Comparison of ENCODE assay signal across 24 cellular contexts in genomic region chr20:47653892-47654291, GRCh38.
DNase-seq lines count a peak whose midpoint lies in the region; ATAC-seq and TF ChIP-seq lines count a peak whose summit lies in the region.
"Had no signal": no experiment of that assay in that cellular context is flagged by ENCODE, and none has a peak within 500 bp of the region (broad histone marks: within the 10 kb centered on the region; RNA-seq: fewer than 3 reads in every experiment).

No MANE protein-coding gene starts in this region.

- H3K36me3 Mint-ChIP-seq in activated naive CD8-positive, alpha-beta T cell: peaks cover 5% of the 10 kb centered on the region
- peaks cover 15% of the 10 kb centered on the region for H3K36me3 Mint-ChIP-seq in activated naive CD8-positive, alpha-beta T cell treated with anti-CD3 and anti-CD28 coated beads for 36 hours
- H3K36me3 Mint-ChIP-seq in IgD-negative memory B cell (peaks cover 3% of the 10 kb centered on the region), glutamatergic neuron (ENCODE audit: unreplicated experiment) (no peaks in the 10 kb centered on the region)

- TF ChIP-seq CTCF in glutamatergic neuron (IDR thresholded peaks at IDR 0.05; ENCODE audit: partially characterized antibody, unreplicated experiment): no peak

- ATAC-seq in GM18502 (IDR thresholded peaks at IDR 0.05; ENCODE audit: poor library complexity, unreplicated experiment): no peak
- ATAC-seq: GM12878, PC-3 had no signal

- H3K27me3 Mint-ChIP-seq in activated naive CD8-positive, alpha-beta T cell: no peaks in the 10 kb centered on the region
- no peaks in the 10 kb centered on the region for H3K27me3 Mint-ChIP-seq in activated naive CD8-positive, alpha-beta T cell treated with anti-CD3 and anti-CD28 coated beads for 36 hours
- H3K27me3 Mint-ChIP-seq in IgD-negative memory B cell: no peaks in the 10 kb centered on the region
- peaks cover 4% of the 10 kb centered on the region for H3K27me3 Mint-ChIP-seq in glutamatergic neuron (ENCODE audit: unreplicated experiment)
- H3K27me3 Mint-ChIP-seq: B cell had no signal

- H3K4me3 Mint-ChIP-seq in activated naive CD8-positive, alpha-beta T cell: no peak overlapping the region
- H3K4me3 Mint-ChIP-seq in activated naive CD8-positive, alpha-beta T cell treated with anti-CD3 and anti-CD28 coated beads for 36 hours: no peak overlapping the region
- H3K4me3 Mint-ChIP-seq in IgD-negative memory B cell (no peak overlapping the region), glutamatergic neuron (ENCODE audit: unreplicated experiment) (peak overlapping the region; percentile 65)
- H3K4me3 Mint-ChIP-seq: B cell had no signal

- no peak for DNase-seq in activated naive CD8-positive, alpha-beta T cell treated with anti-CD3 and anti-CD28 coated beads for 36 hours
- DNase-seq in glutamatergic neuron (no peak), G401 (ENCODE audit: low spot score) (no peak), GM19240 (ENCODE audit: insufficient read length, low spot score) (no peak)
- DNase-seq: Caco-2, DMS 273 treated with DMSO at 0.1 percent for 48 hours, DMS79 treated with DMSO at 0.1 percent for 48 hours, GM23248, HCEC 1CT, Kasumi-1, NCI-H1417, NCI-H1694 treated with DMSO at 0.1 percent for 48 hours, NCI-H2081 treated with DMSO at 0.1 percent for 48 hours, NCI-H2171 treated with DMSO at 0.1 percent for 48 hours, NCI-H524 treated with DMSO at 0.1 percent for 48 hours, PC-3, RPMI8226, SHP77, SW 1271 had no signal

- peak overlapping the region; percentile 42 for H3K27ac Mint-ChIP-seq in activated naive CD8-positive, alpha-beta T cell
- H3K27ac Mint-ChIP-seq in activated naive CD8-positive, alpha-beta T cell treated with anti-CD3 and anti-CD28 coated beads for 36 hours: no peak overlapping the region
- peak overlapping the region in 2 of 3 donors; percentile 7 to 23 for H3K27ac Mint-ChIP-seq in IgD-negative memory B cell
- H3K27ac Mint-ChIP-seq in glutamatergic neuron (ENCODE audit: unreplicated experiment): no peak overlapping the region
- H3K27ac Mint-ChIP-seq: B cell had no signal

- no peaks in the 10 kb centered on the region for H3K4me1 Mint-ChIP-seq in activated naive CD8-positive, alpha-beta T cell (ENCODE audit: low read depth)
- H3K4me1 Mint-ChIP-seq in activated naive CD8-positive, alpha-beta T cell treated with anti-CD3 and anti-CD28 coated beads for 36 hours: no peaks in the 10 kb centered on the region
- no peaks in the 10 kb centered on the region for H3K4me1 Mint-ChIP-seq in IgD-negative memory B cell
- H3K4me1 Mint-ChIP-seq in glutamatergic neuron (ENCODE audit: low read depth, unreplicated experiment): peaks cover 21% of the 10 kb centered on the region

- in situ Hi-C loops in G401 (cut with HindIII; ENCODE audit: low sequenced_read_pairs): no loop called here

- no peaks in the 10 kb centered on the region for H3K9me3 Mint-ChIP-seq in activated naive CD8-positive, alpha-beta T cell (ENCODE audit: low read depth)
- no peaks in the 10 kb centered on the region for H3K9me3 Mint-ChIP-seq in activated naive CD8-positive, alpha-beta T cell treated with anti-CD3 and anti-CD28 coated beads for 36 hours
- H3K9me3 Mint-ChIP-seq in IgD-negative memory B cell (no peaks in the 10 kb centered on the region), glutamatergic neuron (ENCODE audit: unreplicated experiment) (peaks cover 3% of the 10 kb centered on the region)

Comparison
In these comparisons a context has a peak if more than half of its experiments do, and no peak if none do; other contexts are left out.
1. H3K27ac Mint-ChIP-seq: peak in activated naive CD8-positive, alpha-beta T cell (single experiment) and IgD-negative memory B cell (2 of 3); none in activated naive CD8-positive, alpha-beta T cell treated with anti-CD3 and anti-CD28 coated beads for 36 hours (single experiment) and glutamatergic neuron (single experiment).